8 cellular contexts compared by ENCODE assay signal in the genomic region with DNA sequence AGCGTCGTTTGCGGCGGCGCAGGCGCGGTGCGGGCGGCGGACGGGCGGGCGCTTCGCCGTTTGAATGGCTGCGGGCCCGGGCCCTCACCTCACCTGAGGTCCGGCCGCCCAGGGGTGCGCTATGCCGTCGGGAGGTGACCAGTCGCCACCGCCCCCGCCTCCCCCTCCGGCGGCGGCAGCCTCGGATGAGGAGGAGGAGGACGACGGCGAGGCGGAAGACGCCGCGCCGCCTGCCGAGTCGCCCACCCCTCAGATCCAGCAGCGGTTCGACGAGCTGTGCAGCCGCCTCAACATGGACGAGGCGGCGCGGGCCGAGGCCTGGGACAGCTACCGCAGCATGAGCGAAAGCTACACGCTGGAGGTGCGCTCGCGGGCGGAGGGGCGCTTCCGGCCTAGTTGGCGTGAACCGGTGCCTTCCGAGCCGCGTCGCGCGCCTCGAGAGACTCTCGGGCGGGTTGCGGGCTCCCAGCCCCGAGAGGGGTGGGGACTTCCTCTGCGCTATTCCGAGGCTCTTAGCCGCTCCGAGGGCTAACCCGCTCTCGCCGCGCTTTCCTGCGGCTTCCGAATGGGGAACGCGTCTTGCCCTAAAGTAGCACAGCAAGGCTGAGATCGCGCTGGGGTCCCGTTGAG. TPM values are rescaled to one million over a fixed set of nuclear protein-coding genes. Genes with fewer than 3 reads are reported as not detected.
A peak's percentile ranks its signal among the peaks of the same experiment; 100 is the strongest.
DNase-seq lines count a peak whose midpoint lies in the region; ATAC-seq and TF ChIP-seq lines count a peak whose summit lies in the region.

A gene with protein sequence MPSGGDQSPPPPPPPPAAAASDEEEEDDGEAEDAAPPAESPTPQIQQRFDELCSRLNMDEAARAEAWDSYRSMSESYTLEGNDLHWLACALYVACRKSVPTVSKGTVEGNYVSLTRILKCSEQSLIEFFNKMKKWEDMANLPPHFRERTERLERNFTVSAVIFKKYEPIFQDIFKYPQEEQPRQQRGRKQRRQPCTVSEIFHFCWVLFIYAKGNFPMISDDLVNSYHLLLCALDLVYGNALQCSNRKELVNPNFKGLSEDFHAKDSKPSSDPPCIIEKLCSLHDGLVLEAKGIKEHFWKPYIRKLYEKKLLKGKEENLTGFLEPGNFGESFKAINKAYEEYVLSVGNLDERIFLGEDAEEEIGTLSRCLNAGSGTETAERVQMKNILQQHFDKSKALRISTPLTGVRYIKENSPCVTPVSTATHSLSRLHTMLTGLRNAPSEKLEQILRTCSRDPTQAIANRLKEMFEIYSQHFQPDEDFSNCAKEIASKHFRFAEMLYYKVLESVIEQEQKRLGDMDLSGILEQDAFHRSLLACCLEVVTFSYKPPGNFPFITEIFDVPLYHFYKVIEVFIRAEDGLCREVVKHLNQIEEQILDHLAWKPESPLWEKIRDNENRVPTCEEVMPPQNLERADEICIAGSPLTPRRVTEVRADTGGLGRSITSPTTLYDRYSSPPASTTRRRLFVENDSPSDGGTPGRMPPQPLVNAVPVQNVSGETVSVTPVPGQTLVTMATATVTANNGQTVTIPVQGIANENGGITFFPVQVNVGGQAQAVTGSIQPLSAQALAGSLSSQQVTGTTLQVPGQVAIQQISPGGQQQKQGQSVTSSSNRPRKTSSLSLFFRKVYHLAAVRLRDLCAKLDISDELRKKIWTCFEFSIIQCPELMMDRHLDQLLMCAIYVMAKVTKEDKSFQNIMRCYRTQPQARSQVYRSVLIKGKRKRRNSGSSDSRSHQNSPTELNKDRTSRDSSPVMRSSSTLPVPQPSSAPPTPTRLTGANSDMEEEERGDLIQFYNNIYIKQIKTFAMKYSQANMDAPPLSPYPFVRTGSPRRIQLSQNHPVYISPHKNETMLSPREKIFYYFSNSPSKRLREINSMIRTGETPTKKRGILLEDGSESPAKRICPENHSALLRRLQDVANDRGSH (plus strand): TSS at position 36 of the 630 bp plus-strand sequence. CDS start 86 bp downstream, at position 122.

- no peak for TF ChIP-seq CTCF in A673 (conservative IDR thresholded peaks at IDR 0.05; ENCODE audit: low read depth, low read length)

- BruUV-seq in A673 (replicated peaks; lab: Mats Ljungman, UMichigan): no TSS peak

- peaks cover 2% of the 10 kb centered on the region for H3K36me3 Mint-ChIP-seq in activated CD4-positive, alpha-beta memory T cell treated with anti-CD3 and anti-CD28 coated beads for 36 hours

- peaks cover 7% of the 10 kb centered on the region for H3K4me1 ChIP-seq in A673 (ENCODE audit: insufficient read depth, low read length, poor library complexity, severe bottlenecking)
- H3K4me1 ChIP-seq in duodenal mucosa (ENCODE audit: control insufficient read depth in 1 of 2, insufficient read depth in 2 of 2, low read length in 2 of 2): peaks cover 10 to 12% of the 10 kb centered on the region in 2 donors

- H3K36me3 ChIP-seq in A673 (ENCODE audit: insufficient read depth, low read length, poor library complexity, severe bottlenecking) (no peaks in the 10 kb centered on the region), duodenal mucosa (ENCODE audit: control insufficient read depth in 1 of 2, insufficient read depth in 2 of 2, low read length in 2 of 2) (no peaks in the 10 kb centered on the region)

- peaks cover 42% of the 10 kb centered on the region for H3K4me1 Mint-ChIP-seq in activated CD4-positive, alpha-beta memory T cell treated with anti-CD3 and anti-CD28 coated beads for 36 hours (ENCODE audit: low read depth)

- H3K9me3 Mint-ChIP-seq in activated CD4-positive, alpha-beta memory T cell treated with anti-CD3 and anti-CD28 coated beads for 36 hours: peaks cover 2% of the 10 kb centered on the region

- H3K4me3 ChIP-seq in A673 (ENCODE audit: low read depth, low read length, poor library complexity, severe bottlenecking) (peak within 1 kb of the TSS; percentile 88), duodenal mucosa (ENCODE audit: low read depth in 1 of 2, low read length in 2 of 2) (peak within 1 kb of the TSS; percentile 99 to 100)

- POLR2A ChIA-PET in A673 (lab: Charles Lee; ENCODE audit: low non-redundant PET): no interaction called here
- POLR2A ChIA-PET in activated CD4-positive, alpha-beta memory T cell treated with anti-CD3 and anti-CD28 coated beads for 36 hours (lab: Charles Lee): interaction anchor here (0.6 to 2.3 kb wide), 5 partner anchors 13 to 304 kb away, joined by 3 to 16 read pairs (median 3); a partner anchor contains a TSS

- no peaks in the 10 kb centered on the region for H3K9me3 ChIP-seq in A673 (ENCODE audit: low read depth, low read length, poor library complexity, severe bottlenecking)
- no peaks in the 10 kb centered on the region for H3K9me3 ChIP-seq in duodenal mucosa (ENCODE audit: control insufficient read depth in 1 of 2, low read length in 2 of 2)

- CTCF ChIA-PET in A673 (lab: Charles Lee): no interaction called here
- CTCF ChIA-PET in activated CD4-positive, alpha-beta memory T cell treated with anti-CD3 and anti-CD28 coated beads for 36 hours (lab: Charles Lee): interaction anchor here (0.6 to 0.7 kb wide), 2 partner anchors 105 to 379 kb away, joined by 3 read pairs; a partner anchor contains a TSS

- ATAC-seq in GM18517 (IDR thresholded peaks at IDR 0.05; ENCODE audit: unreplicated experiment) (peak; percentile 68), HG02981 (IDR thresholded peaks at IDR 0.05; ENCODE audit: unreplicated experiment) (peak; percentile 75)

- peak within 1 kb of the TSS; percentile 97 to 98 for H3K9ac ChIP-seq in duodenal mucosa (ENCODE audit: low read depth in 1 of 2, low read length in 2 of 2)

- peak within 1 kb of the TSS; percentile 90 for H3K4me3 Mint-ChIP-seq in activated CD4-positive, alpha-beta memory T cell treated with anti-CD3 and anti-CD28 coated beads for 36 hours

- DNase-seq in A673 (ENCODE audit: low spot score): peak; percentile 68
- DNase-seq in NCI-H446 (lab: John Stamatoyannopoulos, UW): peak; percentile 13 to 73
- peak; percentile 75 for DNase-seq in activated CD4-positive, alpha-beta memory T cell treated with anti-CD3 and anti-CD28 coated beads for 36 hours
- DNase-seq in lung microvascular endothelial cell (ENCODE audit: low read depth in 2 of 2): peak; percentile 89 to 92
- peak; percentile 63 for DNase-seq in stimulated activated CD8-positive, alpha-beta memory T cell treated with anti-CD3 and anti-CD28 coated beads, Interleukin-12 subunit alpha, Interleukin-12 subunit beta, amount 100 ng/mL, for 24 hours (ENCODE audit: extremely low read depth)

- no peaks in the 10 kb centered on the region for H3K27me3 Mint-ChIP-seq in activated CD4-positive, alpha-beta memory T cell treated with anti-CD3 and anti-CD28 coated beads for 36 hours

- H3K27ac ChIP-seq in A673 (ENCODE audit: low read depth, low read length, poor library complexity, severe bottlenecking) (peak within 1 kb of the TSS; percentile 87), duodenal mucosa (ENCODE audit: low read depth, low read length) (peak within 1 kb of the TSS; percentile 92)

- intact Hi-C loops in A673 (cut with micrococcal nuclease; ENCODE audit: unreplicated experiment): no loop called here
- intact Hi-C loops in activated CD4-positive, alpha-beta memory T cell treated with anti-CD3 and anti-CD28 coated beads for 36 hours (cut with micrococcal nuclease): loop anchor here (1.0 to 10.0 kb wide), 6 partner anchors 23 to 380 kb away; a partner anchor contains a TSS

- no peaks in the 10 kb centered on the region for H3K27me3 ChIP-seq in A673 (replicated peaks; ENCODE audit: insufficient read depth, low read depth, low read length, poor library complexity)
- H3K27me3 ChIP-seq in duodenal mucosa (ENCODE audit: control insufficient read depth in 1 of 2, insufficient read depth in 2 of 2, low read length in 2 of 2): no peaks in the 10 kb centered on the region

- H3K27ac Mint-ChIP-seq in activated CD4-positive, alpha-beta memory T cell treated with anti-CD3 and anti-CD28 coated beads for 36 hours: peak within 1 kb of the TSS; percentile 92

RNA-seq across cellular contexts. Expression of the gene that starts here (rescaled TPM):
- 39.6 and 44.6 TPM in 2 replicates for total RNA-seq in A673 (2021)
- total RNA-seq in activated CD4-positive, alpha-beta memory T cell treated with anti-CD3 and anti-CD28 coated beads for 36 hours: 10 to 100 TPM; 79.9 to 84.6 TPM
- 23.8 and 37.1 TPM in 2 replicates for total RNA-seq in lung microvascular endothelial cell

Comparison
In these comparisons a context has a peak if more than half of its experiments do, and no peak if none do; other contexts are left out.
1. Peak in every context shown above with its lines: DNase-seq, ATAC-seq, H3K4me3 ChIP-seq and H3K27ac ChIP-seq.